ENCODE assay signal across 1 cellular context in the genomic region with DNA sequence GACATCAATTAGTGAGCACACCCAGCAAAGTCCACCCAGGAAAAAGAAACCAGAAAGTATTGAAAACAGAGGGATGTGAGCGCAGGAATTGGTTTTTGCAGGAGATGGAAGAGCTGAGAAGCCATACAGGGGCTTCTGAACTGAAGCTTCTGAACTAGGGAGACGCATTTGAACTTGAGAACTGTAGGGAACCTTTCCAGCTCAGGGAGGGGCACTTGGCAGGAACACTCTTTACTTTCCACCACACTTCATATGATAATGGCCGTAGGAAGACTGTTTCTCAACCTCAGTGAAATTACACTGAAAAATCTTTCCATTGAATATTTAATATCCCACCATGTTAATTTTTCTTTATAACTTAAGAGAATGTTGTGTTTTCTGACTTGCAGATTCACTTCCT.
TF ChIP-seq lines count a peak whose summit lies in the region.

No MANE protein-coding gene starts in this region.

TF ChIP-seq in HepG2, 621 proteins besides CTCF, POLR2A, EP300 and RAD21 (continued from another document):
- TF ChIP-seq FOXP4 (CRISPR knock-in tag; IDR thresholded peaks at IDR 0.05) (no peak), ZNF761 (CRISPR knock-in tag; conservative IDR thresholded peaks at IDR 0.05) (no peak), SSRP1 (CRISPR knock-in tag; IDR thresholded peaks at IDR 0.05) (no peak), FOXO1 (CRISPR knock-in tag; IDR thresholded peaks at IDR 0.05) (no peak), CBX2 (IDR thresholded peaks at IDR 0.05; ENCODE audit: low read depth, low read length) (no peak), CBX2 (CRISPR knock-in tag; IDR thresholded peaks at IDR 0.05; ENCODE audit: low read depth) (no peak), HOXA9 (CRISPR knock-in tag; IDR thresholded peaks at IDR 0.05; ENCODE audit: borderline replicate concordance) (no peak), CREB1 (IDR thresholded peaks at IDR 0.05) (no peak), CREB1 (CRISPR knock-in tag; IDR thresholded peaks at IDR 0.05) (no peak), KDM4B (CRISPR knock-in tag; IDR thresholded peaks at IDR 0.05) (no peak), SP5 (CRISPR knock-in tag; IDR thresholded peaks at IDR 0.05; ENCODE audit: borderline replicate concordance, low read depth) (no peak), ZNF253 (CRISPR knock-in tag; IDR thresholded peaks at IDR 0.05; ENCODE audit: borderline replicate concordance) (no peak), NFIC (IDR thresholded peaks at IDR 0.05; ENCODE audit: low read length) (no peak), MTA3 (CRISPR knock-in tag; IDR thresholded peaks at IDR 0.05) (no peak), POGK (CRISPR knock-in tag; conservative IDR thresholded peaks at IDR 0.05) (no peak)
- TF ChIP-seq, protein P1, sequence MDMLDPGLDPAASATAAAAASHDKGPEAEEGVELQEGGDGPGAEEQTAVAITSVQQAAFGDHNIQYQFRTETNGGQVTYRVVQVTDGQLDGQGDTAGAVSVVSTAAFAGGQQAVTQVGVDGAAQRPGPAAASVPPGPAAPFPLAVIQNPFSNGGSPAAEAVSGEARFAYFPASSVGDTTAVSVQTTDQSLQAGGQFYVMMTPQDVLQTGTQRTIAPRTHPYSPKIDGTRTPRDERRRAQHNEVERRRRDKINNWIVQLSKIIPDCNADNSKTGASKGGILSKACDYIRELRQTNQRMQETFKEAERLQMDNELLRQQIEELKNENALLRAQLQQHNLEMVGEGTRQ (IDR thresholded peaks at IDR 0.05; ENCODE audit: low read depth, low read length): no peak
- TF ChIP-seq, protein P1 (CRISPR knock-in tag; IDR thresholded peaks at IDR 0.05; ENCODE audit: borderline replicate concordance): no peak
